Comparison of ENCODE assay signal across 13 cellular contexts in the genomic region with DNA sequence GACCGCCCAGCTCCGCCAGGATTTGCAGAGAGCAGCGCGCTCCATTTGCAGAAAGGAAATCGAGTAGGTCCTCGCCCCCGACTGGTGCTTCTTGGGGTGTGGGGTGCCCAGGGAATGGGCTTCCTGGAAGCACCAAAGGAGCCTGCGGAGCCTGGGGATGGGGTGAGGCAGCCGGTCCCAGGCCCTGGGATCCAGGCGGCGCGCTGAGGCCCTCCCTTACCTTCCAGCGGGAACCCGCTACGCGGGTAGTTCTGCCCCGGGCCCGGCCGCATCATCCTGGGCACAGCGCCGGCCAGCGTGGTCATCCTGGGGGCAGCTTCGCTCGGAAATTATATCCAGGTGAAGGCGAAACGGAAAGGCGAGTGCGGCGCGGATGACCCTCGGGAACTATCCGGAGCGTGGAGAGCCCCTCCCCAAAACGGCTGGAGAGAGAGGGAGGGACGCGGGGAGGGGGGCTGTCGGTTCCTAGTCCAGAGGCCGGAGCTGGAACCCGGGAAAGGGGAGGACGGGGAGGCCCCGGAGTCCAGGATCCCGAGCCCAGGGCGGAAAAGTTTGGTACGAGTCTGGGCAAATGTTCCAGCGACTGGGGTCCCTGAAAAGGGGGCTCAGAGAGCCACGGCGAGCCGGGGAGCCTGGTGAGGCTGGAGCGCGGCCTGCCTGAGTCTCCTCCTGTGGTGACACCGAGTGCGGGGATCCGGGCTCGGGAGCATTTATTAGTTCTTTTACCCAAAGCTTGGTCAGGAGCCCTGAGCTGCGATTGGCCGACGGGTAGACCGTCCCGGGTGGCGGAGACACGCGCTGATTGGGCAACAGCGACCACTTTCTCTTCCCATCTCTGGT. TPM values are rescaled to one million over a fixed set of nuclear protein-coding genes. Genes with fewer than 3 reads are reported as not detected.
A peak's percentile ranks its signal among the peaks of the same experiment; 100 is the strongest.
DNase-seq lines count a peak whose midpoint lies in the region; ATAC-seq and TF ChIP-seq lines count a peak whose summit lies in the region.
"Had no signal": no experiment of that assay in that cellular context is flagged by ENCODE, and none has a peak within 500 bp of the region (broad histone marks: within the 10 kb centered on the region; RNA-seq: fewer than 3 reads in every experiment).

PAX3 (minus strand) TSS at position 688 of the 840 bp plus-strand sequence; CDS start at position 305, 383 bp downstream.

- no peaks in the 10 kb centered on the region for H3K79me1 ChIP-seq in H9 (ENCODE audit: insufficient read depth, low read depth, low read length, poor library complexity, severe bottlenecking)

- H3K23ac ChIP-seq in H9 (ENCODE audit: insufficient read length, low read depth, low read length) = no peak within 1 kb of the TSS

- DNase-seq in BE2C = no peak
- DNase-seq in H9 = peak; percentile 86
- DNase-seq in chondrocyte (ENCODE audit: low spot score) = no peak
- peak; percentile 52 for DNase-seq in midbrain (lab: John Stamatoyannopoulos, UW)
- DNase-seq in iPS-NIHi7 (ENCODE audit: extremely low spot score) = no peak
- DNase-seq in activated T-cell treated with anti-CD3 and anti-CD28 coated beads, Interleukin-2, amount 50 U/mL, for 4 hours = no peak
- no peak for DNase-seq in OCI-LY7 (ENCODE audit: low spot score)
- DNase-seq: DND-41; effector CD8-positive, alpha-beta T cell; NCI-H1048 had no signal

- H3K4me2 ChIP-seq in H9 (ENCODE audit: insufficient read depth, insufficient read length, low read length) (peak within 1 kb of the TSS; percentile 49), OCI-LY7 (ENCODE audit: low read length) (no peak within 1 kb of the TSS)

- H3K9me3 Mint-ChIP-seq in H9 = peaks cover 5 to 21% of the 10 kb centered on the region in 2 experiments
- no peaks in the 10 kb centered on the region for H3K9me3 Mint-ChIP-seq in chondrocyte (ENCODE audit: low read depth)
- H3K9me3 Mint-ChIP-seq in activated T-cell treated with anti-CD3 and anti-CD28 coated beads, Interleukin-2, amount 50 U/mL, for 4 hours = peaks cover 5% of the 10 kb centered on the region

- H3K9me3 ChIP-seq in BE2C (peaks cover 2% of the 10 kb centered on the region; the same call in 1 of the 2 replicates), H9 (ENCODE audit: control insufficient read depth, low read depth, low read length) (no peaks in the 10 kb centered on the region), OCI-LY7 (ENCODE audit: low read length) (no peaks in the 10 kb centered on the region), gastroesophageal sphincter (peaks cover 0 to 7% (median 0%) of the 10 kb centered on the region in 3 donors)
- H3K9me3 ChIP-seq: upper lobe of left lung had no signal

- peaks cover 10% of the 10 kb centered on the region for H3K23me2 ChIP-seq in H9 (ENCODE audit: insufficient read length, low read depth, low read length, poor library complexity, severe bottlenecking)

- H2AFZ ChIP-seq in H9 (ENCODE audit: low read length) (no peak within 1 kb of the TSS), OCI-LY7 (ENCODE audit: low read length) (no peak within 1 kb of the TSS)

- H3K4me3 Mint-ChIP-seq in H9 (peak within 1 kb of the TSS; percentile 19 to 68), chondrocyte (ENCODE audit: unreplicated experiment) (peak within 1 kb of the TSS; percentile 89)
- no peak within 1 kb of the TSS for H3K4me3 Mint-ChIP-seq in activated T-cell treated with anti-CD3 and anti-CD28 coated beads, Interleukin-2, amount 50 U/mL, for 4 hours

- no peak within 1 kb of the TSS for H3K18ac ChIP-seq in H9 (ENCODE audit: insufficient read length, low read depth, low read length)

- H2BK120ac ChIP-seq in H9 (ENCODE audit: low read depth, low read length, poor library complexity, severe bottlenecking) = no peak within 1 kb of the TSS

- ATAC-seq in activated T-cell treated with anti-CD3 and anti-CD28 coated beads, Interleukin-2, amount 50 U/mL, for 4 hours = no peak
- no peak for ATAC-seq in gastroesophageal sphincter

- H3K9me2 ChIP-seq in OCI-LY7 (ENCODE audit: insufficient read depth, low read length) = no peaks in the 10 kb centered on the region

- TF ChIP-seq CTCF in BE2C (IDR thresholded peaks at IDR 0.05; ENCODE audit: low read depth, low read length) = no peak
- TF ChIP-seq CTCF in H9 (conservative IDR thresholded peaks at IDR 0.05) = no peak
- no peak for TF ChIP-seq CTCF in chondrocyte (IDR thresholded peaks at IDR 0.05)
- no peak for TF ChIP-seq CTCF in OCI-LY7 (conservative IDR thresholded peaks at IDR 0.05; ENCODE audit: low read length)
- no peak for TF ChIP-seq CTCF in gastroesophageal sphincter (IDR thresholded peaks at IDR 0.05)

- H3K14ac ChIP-seq in H9 (ENCODE audit: insufficient read depth, low read length) = no peak within 1 kb of the TSS

- no peaks in the 10 kb centered on the region for H3K79me2 ChIP-seq in H9 (ENCODE audit: insufficient read depth, low read length)
- no peaks in the 10 kb centered on the region for H3K79me2 ChIP-seq in OCI-LY7 (ENCODE audit: insufficient read depth, low read depth, low read length)

- no TSS peak for BruUV-seq in OCI-LY7 (replicated peaks; lab: Mats Ljungman, UMichigan)

- H3K4me3 ChIP-seq in BE2C (ENCODE audit: low read depth, low read length) (peak within 1 kb of the TSS; percentile 6; the same call in 1 of the 2 replicates), OCI-LY7 (ENCODE audit: low read depth, low read length, poor library complexity, severe bottlenecking) (no peak within 1 kb of the TSS), gastroesophageal sphincter (peak within 1 kb of the TSS in 1 of 2 donors; percentile 22)

- peaks cover 99% of the 10 kb centered on the region for H3K27me3 ChIP-seq in BE2C
- peaks cover 99% of the 10 kb centered on the region for H3K27me3 ChIP-seq in H9 (ENCODE audit: insufficient read depth, low read length)
- H3K27me3 ChIP-seq in gastroesophageal sphincter = peaks cover 100% of the 10 kb centered on the region

- no peaks in the 10 kb centered on the region for H3K4me1 ChIP-seq in BE2C
- 0 out of 2 replicates have a peak, but pooled peaks cover 1% of the 10 kb centered on the region for H3K4me1 ChIP-seq in H9 (ENCODE audit: insufficient read depth, low read length)
- no peaks in the 10 kb centered on the region for H3K4me1 ChIP-seq in OCI-LY7 (ENCODE audit: insufficient read depth, low read length, poor library complexity, severe bottlenecking)
- peaks cover 0 to 80% (median 27%) of the 10 kb centered on the region in 3 donors for H3K4me1 ChIP-seq in gastroesophageal sphincter

- no peak within 1 kb of the TSS for H2BK5ac ChIP-seq in H9 (ENCODE audit: insufficient read length, low read length)

- H4K91ac ChIP-seq in H9 (ENCODE audit: insufficient read length, low read depth, low read length) = no peak within 1 kb of the TSS

- CTCF ChIA-PET in OCI-LY7 (lab: Charles Lee; ENCODE audit: unreplicated experiment) = no interaction called here

- H3K36me3 Mint-ChIP-seq in H9 (ENCODE audit: insufficient read depth in 1 of 3, low read depth in 3 of 3) = no peaks in the 10 kb centered on the region
- H3K36me3 Mint-ChIP-seq in chondrocyte (ENCODE audit: low read depth) = peaks cover 10% of the 10 kb centered on the region
- peaks cover 2% of the 10 kb centered on the region for H3K36me3 Mint-ChIP-seq in activated T-cell treated with anti-CD3 and anti-CD28 coated beads, Interleukin-2, amount 50 U/mL, for 4 hours (ENCODE audit: insufficient read depth)

- H3K4ac ChIP-seq in H9 (ENCODE audit: low read depth, low read length) = no peak within 1 kb of the TSS

- no peak within 1 kb of the TSS for H4K8ac ChIP-seq in H9 (replicated peaks; ENCODE audit: insufficient read length, low read depth, low read length)

- H3T11ph ChIP-seq in H9 (ENCODE audit: low read length) = no peak within 1 kb of the TSS

- H4K20me1 ChIP-seq in H9 (ENCODE audit: control insufficient read depth, insufficient read depth, insufficient read length) = no peaks in the 10 kb centered on the region
- no peaks in the 10 kb centered on the region for H4K20me1 ChIP-seq in OCI-LY7 (ENCODE audit: insufficient read depth, low read length)

- H3K9ac ChIP-seq in H9 (ENCODE audit: extremely low read depth, insufficient read length, low read length) = no peak within 1 kb of the TSS

- no peak within 1 kb of the TSS for H2AK5ac ChIP-seq in H9 (ENCODE audit: insufficient read length, low read length)

- H2BK15ac ChIP-seq in H9 (ENCODE audit: low read depth, low read length) = no peak within 1 kb of the TSS

- no peak for TF ChIP-seq POLR2A in gastroesophageal sphincter (IDR thresholded peaks at IDR 0.05)

- no peak within 1 kb of the TSS for H2BK20ac ChIP-seq in H9 (ENCODE audit: low read depth, low read length, poor library complexity, severe bottlenecking)

- H3K27me3 Mint-ChIP-seq in H9 (ENCODE audit: low read depth) (peaks cover 100% of the 10 kb centered on the region), chondrocyte (ENCODE audit: low read depth) (peaks cover 88% of the 10 kb centered on the region)
- H3K27me3 Mint-ChIP-seq in activated T-cell treated with anti-CD3 and anti-CD28 coated beads, Interleukin-2, amount 50 U/mL, for 4 hours (ENCODE audit: low read depth) = peaks cover 97% of the 10 kb centered on the region

- no peak within 1 kb of the TSS for H4K5ac ChIP-seq in H9 (ENCODE audit: insufficient read length, low read depth, low read length)

- TF ChIP-seq EP300 in gastroesophageal sphincter (IDR thresholded peaks at IDR 0.05) = no peak

- H3K27ac ChIP-seq in H9 (ENCODE audit: insufficient read length, low read depth, low read length) = no peak within 1 kb of the TSS
- H3K27ac ChIP-seq in OCI-LY7 (ENCODE audit: low read depth, low read length, poor library complexity, severe bottlenecking) = no peak within 1 kb of the TSS
- no peak within 1 kb of the TSS for H3K27ac ChIP-seq in gastroesophageal sphincter
- H3K27ac ChIP-seq: upper lobe of left lung had no signal

- H3K4me1 Mint-ChIP-seq in H9 = peaks cover 30 to 73% of the 10 kb centered on the region in 2 experiments
- H3K4me1 Mint-ChIP-seq in chondrocyte (ENCODE audit: low read depth) = peaks cover 37% of the 10 kb centered on the region
- peaks cover 46% of the 10 kb centered on the region for H3K4me1 Mint-ChIP-seq in activated T-cell treated with anti-CD3 and anti-CD28 coated beads, Interleukin-2, amount 50 U/mL, for 4 hours (ENCODE audit: low read depth)

- no peak within 1 kb of the TSS for H3K27ac Mint-ChIP-seq in H9
- peak within 1 kb of the TSS; percentile 90 for H3K27ac Mint-ChIP-seq in chondrocyte (ENCODE audit: unreplicated experiment)

- WGBS in H9 (ENCODE audit: extremely low coverage, insufficient read length, low lambda C conversion rate) = no CpG with 5 or more reads among the region's 63 CpGs
- no CpG with 5 or more reads among the region's 63 CpGs for WGBS in gastroesophageal sphincter (ENCODE audit: low coverage in 1 of 2), 2 donors

- no peak within 1 kb of the TSS for H2BK12ac ChIP-seq in H9 (ENCODE audit: insufficient read length, low read depth, low read length)

- no peaks in the 10 kb centered on the region for H3K36me3 ChIP-seq in BE2C
- no peaks in the 10 kb centered on the region for H3K36me3 ChIP-seq in OCI-LY7 (ENCODE audit: insufficient read depth, low read length)
- no peaks in the 10 kb centered on the region for H3K36me3 ChIP-seq in gastroesophageal sphincter
- H3K36me3 ChIP-seq: upper lobe of left lung had no signal

- POLR2A ChIA-PET in OCI-LY7 (lab: Charles Lee) = no interaction called here

- intact Hi-C loops in OCI-LY7 (cut with micrococcal nuclease; ENCODE audit: unreplicated experiment) = no loop called here

- no peak within 1 kb of the TSS for H3K56ac ChIP-seq in H9 (ENCODE audit: insufficient read length, low read depth, low read length)

RNA-seq across cellular contexts. Expression of gene PAX3, which starts in this region (rescaled TPM):
- not detected for polyA plus RNA-seq in BE2C (2012; ENCODE audit: insufficient read depth, insufficient read length, low read depth)
- total RNA-seq in H9 (2021) (not detected in 2 replicates), chondrocyte (1.4 to 4.7 TPM (median 4.1 TPM) in 3 replicates), OCI-LY7 (2022) (not detected in 2 replicates), gastroesophageal sphincter (under 1 TPM in 1 of 4 donors, not detected in 3; 0.31 TPM)
- not detected for total RNA-seq in activated T-cell treated with anti-CD3 and anti-CD28 coated beads, Interleukin-2, amount 50 U/mL, for 4 hours
- not detected in 2 replicates for total RNA-seq in OCI-LY7 (2014; rRNA removed; shearing (Covaris generic))
- total RNA-seq: renal cortical epithelial cell had no signal

Comparison
In these comparisons a context has a peak if more than half of its experiments do, and no peak if none do; other contexts are left out.
1. Peak in DNase-seq and H3K4me2 ChIP-seq in H9; RNA of the gene not detected or under 1 TPM.